25 cellular contexts compared by ENCODE assay signal in the genomic region with DNA sequence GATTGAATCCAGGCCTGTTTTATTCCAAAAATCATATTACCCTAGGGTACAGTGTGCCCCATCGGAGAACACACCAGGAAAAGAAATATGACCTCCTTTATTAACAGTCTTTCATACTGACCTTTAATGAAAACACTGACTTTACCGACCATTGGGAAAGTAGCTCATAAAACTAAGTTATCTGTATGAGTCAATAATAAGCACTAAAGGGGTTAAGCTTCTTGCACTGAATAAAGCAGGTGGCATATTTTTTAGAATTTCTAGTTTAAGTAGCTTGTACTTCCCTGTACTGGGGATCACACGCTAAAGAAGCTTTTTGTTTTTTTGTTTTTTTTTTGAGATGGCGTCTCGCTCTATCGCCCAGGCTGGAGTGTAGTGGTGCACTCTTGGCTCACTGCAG.
DNase-seq lines count a peak whose midpoint lies in the region; ATAC-seq and TF ChIP-seq lines count a peak whose summit lies in the region.
"Had no signal": no experiment of that assay in that cellular context is flagged by ENCODE, and none has a peak within 500 bp of the region (broad histone marks: within the 10 kb centered on the region; RNA-seq: fewer than 3 reads in every experiment).

No MANE protein-coding gene starts in this region.

- POLR2A ChIA-PET in HEK293 (lab: Yijun Ruan, JAX): interaction anchor here (0.6 kb wide), 1 partner anchor 25 kb away, joined by 4 read pairs; no protein-coding TSS in a partner anchor

- no peak for ATAC-seq in central memory CD8-positive, alpha-beta T cell (replicated peaks; ENCODE audit: extremely low read depth, poor library complexity, severe bottlenecking)
- no peak for ATAC-seq in lower lobe of right lung
- ATAC-seq: Panc1 had no signal

- H3K27ac ChIP-seq in HEK293 (ENCODE audit: extremely low read depth, low read depth, low read length) (no peak overlapping the region), neutrophil (peak overlapping the region; percentile 95), lower lobe of right lung (no peak overlapping the region)
- H3K27ac ChIP-seq: 22Rv1 had no signal

- no peaks in the 10 kb centered on the region for H3K9me3 Mint-ChIP-seq in T-helper 1 cell treated with Interleukin-12 subunit alpha and Interleukin-12 subunit beta and Interleukin-4 antibody, amounts not matched to agents 30 μg/mL and 1 μg/mL, for 36 hours
- no peaks in the 10 kb centered on the region for H3K9me3 Mint-ChIP-seq in central memory CD8-positive, alpha-beta T cell
- H3K9me3 Mint-ChIP-seq: stimulated activated naive CD8-positive, alpha-beta T cell treated with anti-CD3 and anti-CD28 coated beads, Interleukin-15, Interleukin-2, amounts not matched to agents 100 ng/mL and 50 ng/mL, for 24 hours had no signal

- no peaks in the 10 kb centered on the region for H3K27me3 Mint-ChIP-seq in T-helper 1 cell treated with Interleukin-12 subunit alpha and Interleukin-12 subunit beta and Interleukin-4 antibody, amounts not matched to agents 30 μg/mL and 1 μg/mL, for 36 hours (ENCODE audit: low read depth)
- no peaks in the 10 kb centered on the region for H3K27me3 Mint-ChIP-seq in central memory CD8-positive, alpha-beta T cell
- H3K27me3 Mint-ChIP-seq: stimulated activated naive CD8-positive, alpha-beta T cell treated with anti-CD3 and anti-CD28 coated beads, Interleukin-15, Interleukin-2, amounts not matched to agents 100 ng/mL and 50 ng/mL, for 24 hours had no signal

- TF ChIP-seq CTCF in HEK293 (tag by site-specific recombination; IDR thresholded peaks at IDR 0.05) (no peak), neutrophil (IDR thresholded peaks at IDR 0.05) (no peak), lower lobe of right lung (IDR thresholded peaks at IDR 0.05) (no peak)

- H3K4me3 Mint-ChIP-seq in T-helper 1 cell treated with Interleukin-12 subunit alpha and Interleukin-12 subunit beta and Interleukin-4 antibody, amounts not matched to agents 30 μg/mL and 1 μg/mL, for 36 hours: no peak overlapping the region
- H3K4me3 Mint-ChIP-seq in central memory CD8-positive, alpha-beta T cell: no peak overlapping the region
- H3K4me3 Mint-ChIP-seq: H9; stimulated activated naive CD8-positive, alpha-beta T cell treated with anti-CD3 and anti-CD28 coated beads, Interleukin-15, Interleukin-2, amounts not matched to agents 100 ng/mL and 50 ng/mL, for 24 hours had no signal

- H3K27me3 ChIP-seq in neutrophil (no peaks in the 10 kb centered on the region), lower lobe of right lung (ENCODE audit: low read depth) (no peaks in the 10 kb centered on the region)
- H3K27me3 ChIP-seq: BE2C, spleen had no signal

- CTCF ChIA-PET in HEK293 (lab: Yijun Ruan, JAX): interaction anchor here (0.6 kb wide), 1 partner anchor 72 kb away, joined by 3 read pairs; no protein-coding TSS in a partner anchor

- DNase-seq in T-helper 1 cell (no peak), lower lobe of right lung (no peak), hepatic stellate cell (ENCODE audit: low spot score) (no peak), NCI-H526 (lab: John Stamatoyannopoulos, UW) (no peak)
- no peak for DNase-seq in central memory CD8-positive, alpha-beta T cell (ENCODE audit: low spot score in 2 of 2)
- DNase-seq: activated CD8-positive, alpha-beta memory T cell treated with anti-CD3 and anti-CD28 coated beads for 24 hours; activated naive CD4-positive, alpha-beta T cell treated with anti-CD3 and anti-CD28 coated beads, Interleukin-2, amount 50 U/mL, for 16 hours; activated T-cell treated with anti-CD3 and anti-CD28 coated beads, Interleukin-2, amount 50 U/mL, for 48 hours; BE2C; cerebellar nuclear complex; NCI-H1092 treated with DMSO at 0.1 percent for 48 hours; NCI-H2029; NCI-H226; retina; spleen; stimulated activated CD4-positive, alpha-beta T cell treated with anti-CD3 and anti-CD28 coated beads, Interleukin-4, amount 100 ng/mL, for 1 hour; trophoblast cell had no signal

- H3K4me1 ChIP-seq in HEK293 (ENCODE audit: control insufficient read depth, insufficient read depth, low read length) (peaks cover 29% of the 10 kb centered on the region), neutrophil (ENCODE audit: control insufficient read depth in 1 of 2, insufficient read depth in 1 of 2, low read depth in 1 of 2, low read length in 1 of 2) (peaks cover 94 to 96% of the 10 kb centered on the region in 2 experiments), lower lobe of right lung (peaks cover 70% of the 10 kb centered on the region)

- H3K27ac Mint-ChIP-seq in T-helper 1 cell treated with Interleukin-12 subunit alpha and Interleukin-12 subunit beta and Interleukin-4 antibody, amounts not matched to agents 30 μg/mL and 1 μg/mL, for 36 hours: peak overlapping the region; percentile 74
- peak overlapping the region; percentile 97 for H3K27ac Mint-ChIP-seq in central memory CD8-positive, alpha-beta T cell (ENCODE audit: low read depth)
- H3K27ac Mint-ChIP-seq: stimulated activated naive CD8-positive, alpha-beta T cell treated with anti-CD3 and anti-CD28 coated beads, Interleukin-15, Interleukin-2, amounts not matched to agents 100 ng/mL and 50 ng/mL, for 24 hours had no signal

- H3K4me1 Mint-ChIP-seq in T-helper 1 cell treated with Interleukin-12 subunit alpha and Interleukin-12 subunit beta and Interleukin-4 antibody, amounts not matched to agents 30 μg/mL and 1 μg/mL, for 36 hours (ENCODE audit: low read depth): peaks cover 64% of the 10 kb centered on the region
- peaks cover 59% of the 10 kb centered on the region for H3K4me1 Mint-ChIP-seq in central memory CD8-positive, alpha-beta T cell

- H3K36me3 ChIP-seq in HEK293 (ENCODE audit: control insufficient read depth in 2 of 2, insufficient read depth in 1 of 2, low read length in 2 of 2): no peaks in the 10 kb centered on the region; a peak in 1 of 3 replicates
- H3K36me3 ChIP-seq in neutrophil: no peaks in the 10 kb centered on the region
- H3K36me3 ChIP-seq in lower lobe of right lung: no peaks in the 10 kb centered on the region
- H3K36me3 ChIP-seq: BE2C had no signal

- H3K4me3 ChIP-seq in HEK293 (ENCODE audit: low read depth, low read length): no peak overlapping the region
- H3K4me3 ChIP-seq in neutrophil (ENCODE audit: low read depth in 1 of 2, low read length in 1 of 2): no peak overlapping the region
- no peak overlapping the region for H3K4me3 ChIP-seq in lower lobe of right lung
- H3K4me3 ChIP-seq: lung, spleen had no signal

- intact Hi-C loops in lower lobe of right lung (cut with DNase I): no loop called here

- H3K36me3 Mint-ChIP-seq in T-helper 1 cell treated with Interleukin-12 subunit alpha and Interleukin-12 subunit beta and Interleukin-4 antibody, amounts not matched to agents 30 μg/mL and 1 μg/mL, for 36 hours (ENCODE audit: low read depth): peaks cover 37% of the 10 kb centered on the region
- H3K36me3 Mint-ChIP-seq in central memory CD8-positive, alpha-beta T cell (ENCODE audit: insufficient read depth): peaks cover 33% of the 10 kb centered on the region

- H3K9me3 ChIP-seq in HEK293 (ENCODE audit: control insufficient read depth, insufficient read depth, low read depth, low read length): no peaks in the 10 kb centered on the region
- H3K9me3 ChIP-seq in neutrophil: no peaks in the 10 kb centered on the region
- H3K9me3 ChIP-seq in lower lobe of right lung: no peaks in the 10 kb centered on the region
- H3K9me3 ChIP-seq: BE2C, spleen had no signal

TF ChIP-seq in HEK293, 187 proteins besides CTCF, POLR2A, EP300 and RAD21:
- TF ChIP-seq, protein P1, sequence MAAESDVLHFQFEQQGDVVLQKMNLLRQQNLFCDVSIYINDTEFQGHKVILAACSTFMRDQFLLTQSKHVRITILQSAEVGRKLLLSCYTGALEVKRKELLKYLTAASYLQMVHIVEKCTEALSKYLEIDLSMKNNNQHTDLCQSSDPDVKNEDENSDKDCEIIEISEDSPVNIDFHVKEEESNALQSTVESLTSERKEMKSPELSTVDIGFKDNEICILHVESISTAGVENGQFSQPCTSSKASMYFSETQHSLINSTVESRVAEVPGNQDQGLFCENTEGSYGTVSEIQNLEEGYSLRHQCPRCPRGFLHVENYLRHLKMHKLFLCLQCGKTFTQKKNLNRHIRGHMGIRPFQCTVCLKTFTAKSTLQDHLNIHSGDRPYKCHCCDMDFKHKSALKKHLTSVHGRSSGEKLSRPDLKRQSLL (tag by site-specific recombination; IDR thresholded peaks at IDR 0.05): peak; percentile 33; the same call in 1 of the 2 replicates
- TF ChIP-seq, protein P2, sequence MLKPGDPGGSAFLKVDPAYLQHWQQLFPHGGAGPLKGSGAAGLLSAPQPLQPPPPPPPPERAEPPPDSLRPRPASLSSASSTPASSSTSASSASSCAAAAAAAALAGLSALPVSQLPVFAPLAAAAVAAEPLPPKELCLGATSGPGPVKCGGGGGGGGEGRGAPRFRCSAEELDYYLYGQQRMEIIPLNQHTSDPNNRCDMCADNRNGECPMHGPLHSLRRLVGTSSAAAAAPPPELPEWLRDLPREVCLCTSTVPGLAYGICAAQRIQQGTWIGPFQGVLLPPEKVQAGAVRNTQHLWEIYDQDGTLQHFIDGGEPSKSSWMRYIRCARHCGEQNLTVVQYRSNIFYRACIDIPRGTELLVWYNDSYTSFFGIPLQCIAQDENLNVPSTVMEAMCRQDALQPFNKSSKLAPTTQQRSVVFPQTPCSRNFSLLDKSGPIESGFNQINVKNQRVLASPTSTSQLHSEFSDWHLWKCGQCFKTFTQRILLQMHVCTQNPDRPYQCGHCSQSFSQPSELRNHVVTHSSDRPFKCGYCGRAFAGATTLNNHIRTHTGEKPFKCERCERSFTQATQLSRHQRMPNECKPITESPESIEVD (tag by site-specific recombination; IDR thresholded peaks at IDR 0.05): peak; percentile 83
- no peak for TF ChIP-seq ZNF596 (tag by site-specific recombination; IDR thresholded peaks at IDR 0.05)
